In the genomic region with DNA sequence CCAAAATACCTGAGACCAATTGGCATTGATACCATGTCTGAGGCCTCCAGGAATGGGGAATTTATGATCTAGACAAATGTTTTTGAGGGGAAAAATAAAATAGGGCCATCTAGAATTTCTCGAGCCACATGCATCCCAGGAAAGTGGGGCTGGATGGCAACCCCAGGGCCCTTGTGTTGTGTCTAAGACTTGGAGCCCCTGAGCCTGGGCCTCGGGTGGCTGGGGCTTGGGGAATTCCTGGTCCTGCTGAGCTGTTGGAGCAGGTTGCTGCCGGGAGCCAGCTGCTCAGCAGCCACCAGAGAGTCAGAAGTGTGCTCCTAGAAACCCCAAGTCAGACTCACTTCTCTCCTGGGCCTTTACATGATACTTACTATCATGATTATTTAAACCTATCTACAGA, we compare ENCODE assay signal across 1 cellular context.
TF ChIP-seq lines count a peak whose summit lies in the region.

No MANE protein-coding gene starts in this region.

TF ChIP-seq in GM23338, 12 proteins besides CTCF, POLR2A, EP300 and RAD21 (continued from another document):
- TF ChIP-seq, protein P1, sequence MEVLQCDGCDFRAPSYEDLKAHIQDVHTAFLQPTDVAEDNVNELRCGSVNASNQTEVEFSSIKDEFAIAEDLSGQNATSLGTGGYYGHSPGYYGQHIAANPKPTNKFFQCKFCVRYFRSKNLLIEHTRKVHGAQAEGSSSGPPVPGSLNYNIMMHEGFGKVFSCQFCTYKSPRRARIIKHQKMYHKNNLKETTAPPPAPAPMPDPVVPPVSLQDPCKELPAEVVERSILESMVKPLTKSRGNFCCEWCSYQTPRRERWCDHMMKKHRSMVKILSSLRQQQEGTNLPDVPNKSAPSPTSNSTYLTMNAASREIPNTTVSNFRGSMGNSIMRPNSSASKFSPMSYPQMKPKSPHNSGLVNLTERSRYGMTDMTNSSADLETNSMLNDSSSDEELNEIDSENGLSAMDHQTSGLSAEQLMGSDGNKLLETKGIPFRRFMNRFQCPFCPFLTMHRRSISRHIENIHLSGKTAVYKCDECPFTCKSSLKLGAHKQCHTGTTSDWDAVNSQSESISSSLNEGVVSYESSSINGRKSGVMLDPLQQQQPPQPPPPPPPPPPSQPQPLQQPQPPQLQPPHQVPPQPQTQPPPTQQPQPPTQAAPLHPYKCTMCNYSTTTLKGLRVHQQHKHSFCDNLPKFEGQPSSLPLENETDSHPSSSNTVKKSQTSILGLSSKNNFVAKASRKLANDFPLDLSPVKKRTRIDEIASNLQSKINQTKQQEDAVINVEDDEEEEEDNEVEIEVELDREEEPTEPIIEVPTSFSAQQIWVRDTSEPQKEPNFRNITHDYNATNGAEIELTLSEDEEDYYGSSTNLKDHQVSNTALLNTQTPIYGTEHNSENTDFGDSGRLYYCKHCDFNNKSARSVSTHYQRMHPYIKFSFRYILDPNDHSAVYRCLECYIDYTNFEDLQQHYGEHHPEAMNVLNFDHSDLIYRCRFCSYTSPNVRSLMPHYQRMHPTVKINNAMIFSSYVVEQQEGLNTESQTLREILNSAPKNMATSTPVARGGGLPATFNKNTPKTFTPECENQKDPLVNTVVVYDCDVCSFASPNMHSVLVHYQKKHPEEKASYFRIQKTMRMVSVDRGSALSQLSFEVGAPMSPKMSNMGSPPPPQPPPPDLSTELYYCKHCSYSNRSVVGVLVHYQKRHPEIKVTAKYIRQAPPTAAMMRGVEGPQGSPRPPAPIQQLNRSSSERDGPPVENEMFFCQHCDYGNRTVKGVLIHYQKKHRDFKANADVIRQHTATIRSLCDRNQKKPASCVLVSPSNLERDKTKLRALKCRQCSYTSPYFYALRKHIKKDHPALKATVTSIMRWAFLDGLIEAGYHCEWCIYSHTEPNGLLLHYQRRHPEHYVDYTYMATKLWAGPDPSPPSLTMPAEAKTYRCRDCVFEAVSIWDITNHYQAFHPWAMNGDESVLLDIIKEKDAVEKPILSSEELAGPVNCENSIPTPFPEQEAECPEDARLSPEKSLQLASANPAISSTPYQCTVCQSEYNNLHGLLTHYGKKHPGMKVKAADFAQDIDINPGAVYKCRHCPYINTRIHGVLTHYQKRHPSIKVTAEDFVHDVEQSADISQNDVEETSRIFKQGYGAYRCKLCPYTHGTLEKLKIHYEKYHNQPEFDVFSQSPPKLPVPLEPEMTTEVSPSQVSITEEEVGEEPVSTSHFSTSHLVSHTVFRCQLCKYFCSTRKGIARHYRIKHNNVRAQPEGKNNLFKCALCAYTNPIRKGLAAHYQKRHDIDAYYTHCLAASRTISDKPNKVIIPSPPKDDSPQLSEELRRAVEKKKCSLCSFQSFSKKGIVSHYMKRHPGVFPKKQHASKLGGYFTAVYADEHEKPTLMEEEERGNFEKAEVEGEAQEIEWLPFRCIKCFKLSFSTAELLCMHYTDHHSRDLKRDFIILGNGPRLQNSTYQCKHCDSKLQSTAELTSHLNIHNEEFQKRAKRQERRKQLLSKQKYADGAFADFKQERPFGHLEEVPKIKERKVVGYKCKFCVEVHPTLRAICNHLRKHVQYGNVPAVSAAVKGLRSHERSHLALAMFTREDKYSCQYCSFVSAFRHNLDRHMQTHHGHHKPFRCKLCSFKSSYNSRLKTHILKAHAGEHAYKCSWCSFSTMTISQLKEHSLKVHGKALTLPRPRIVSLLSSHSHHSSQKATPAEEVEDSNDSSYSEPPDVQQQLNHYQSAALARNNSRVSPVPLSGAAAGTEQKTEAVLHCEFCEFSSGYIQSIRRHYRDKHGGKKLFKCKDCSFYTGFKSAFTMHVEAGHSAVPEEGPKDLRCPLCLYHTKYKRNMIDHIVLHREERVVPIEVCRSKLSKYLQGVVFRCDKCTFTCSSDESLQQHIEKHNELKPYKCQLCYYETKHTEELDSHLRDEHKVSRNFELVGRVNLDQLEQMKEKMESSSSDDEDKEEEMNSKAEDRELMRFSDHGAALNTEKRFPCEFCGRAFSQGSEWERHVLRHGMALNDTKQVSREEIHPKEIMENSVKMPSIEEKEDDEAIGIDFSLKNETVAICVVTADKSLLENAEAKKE (CRISPR knock-in tag; IDR thresholded peaks at IDR 0.05): no peak
- TF ChIP-seq ZNF331 (CRISPR knock-in tag; IDR thresholded peaks at IDR 0.05; ENCODE audit: low read depth) (no peak), STAT1 (IDR thresholded peaks at IDR 0.05; ENCODE audit: unreplicated experiment) (no peak), JUNB (IDR thresholded peaks at IDR 0.05; ENCODE audit: unreplicated experiment) (no peak), EZH2 (IDR thresholded peaks at IDR 0.05; ENCODE audit: low read depth, unreplicated experiment) (no peak)
- TF ChIP-seq, protein P2, sequence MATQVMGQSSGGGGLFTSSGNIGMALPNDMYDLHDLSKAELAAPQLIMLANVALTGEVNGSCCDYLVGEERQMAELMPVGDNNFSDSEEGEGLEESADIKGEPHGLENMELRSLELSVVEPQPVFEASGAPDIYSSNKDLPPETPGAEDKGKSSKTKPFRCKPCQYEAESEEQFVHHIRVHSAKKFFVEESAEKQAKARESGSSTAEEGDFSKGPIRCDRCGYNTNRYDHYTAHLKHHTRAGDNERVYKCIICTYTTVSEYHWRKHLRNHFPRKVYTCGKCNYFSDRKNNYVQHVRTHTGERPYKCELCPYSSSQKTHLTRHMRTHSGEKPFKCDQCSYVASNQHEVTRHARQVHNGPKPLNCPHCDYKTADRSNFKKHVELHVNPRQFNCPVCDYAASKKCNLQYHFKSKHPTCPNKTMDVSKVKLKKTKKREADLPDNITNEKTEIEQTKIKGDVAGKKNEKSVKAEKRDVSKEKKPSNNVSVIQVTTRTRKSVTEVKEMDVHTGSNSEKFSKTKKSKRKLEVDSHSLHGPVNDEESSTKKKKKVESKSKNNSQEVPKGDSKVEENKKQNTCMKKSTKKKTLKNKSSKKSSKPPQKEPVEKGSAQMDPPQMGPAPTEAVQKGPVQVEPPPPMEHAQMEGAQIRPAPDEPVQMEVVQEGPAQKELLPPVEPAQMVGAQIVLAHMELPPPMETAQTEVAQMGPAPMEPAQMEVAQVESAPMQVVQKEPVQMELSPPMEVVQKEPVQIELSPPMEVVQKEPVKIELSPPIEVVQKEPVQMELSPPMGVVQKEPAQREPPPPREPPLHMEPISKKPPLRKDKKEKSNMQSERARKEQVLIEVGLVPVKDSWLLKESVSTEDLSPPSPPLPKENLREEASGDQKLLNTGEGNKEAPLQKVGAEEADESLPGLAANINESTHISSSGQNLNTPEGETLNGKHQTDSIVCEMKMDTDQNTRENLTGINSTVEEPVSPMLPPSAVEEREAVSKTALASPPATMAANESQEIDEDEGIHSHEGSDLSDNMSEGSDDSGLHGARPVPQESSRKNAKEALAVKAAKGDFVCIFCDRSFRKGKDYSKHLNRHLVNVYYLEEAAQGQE (IDR thresholded peaks at IDR 0.05; ENCODE audit: unreplicated experiment): no peak
